29 cellular contexts compared by ENCODE assay signal in the genomic region with DNA sequence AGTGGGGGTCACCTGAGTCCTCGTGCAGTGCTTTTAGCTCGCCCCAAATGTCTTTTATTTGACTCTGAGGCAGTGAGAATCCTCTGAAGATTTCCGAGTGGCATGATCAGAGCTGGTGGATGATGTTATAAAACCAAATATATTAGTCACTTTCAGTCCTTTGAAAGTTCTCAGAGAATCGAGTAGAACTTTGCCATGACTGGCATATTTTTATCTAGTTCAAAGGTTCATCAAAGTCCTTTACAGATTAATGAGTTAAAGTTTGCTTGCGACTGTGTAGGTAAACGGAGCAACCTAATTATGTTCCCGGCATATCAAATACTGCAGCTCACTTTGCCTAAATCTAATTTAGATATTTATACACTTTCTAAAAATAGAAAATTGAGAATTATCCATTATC.
"Had no signal": no experiment of that assay in that cellular context is flagged by ENCODE, and none has a peak within 500 bp of the region (broad histone marks: within the 10 kb centered on the region; RNA-seq: fewer than 3 reads in every experiment).

No MANE protein-coding gene starts in this region.

- DNase-seq: colonic mucosa; cortex of kidney; effector CD8-positive, alpha-beta T cell; effector memory CD8-positive, alpha-beta T cell; endodermal cell; erythroblast; foreskin keratinocyte; glutamatergic neuron; head of caudate nucleus; heart right ventricle; hippocampal formation; immature natural killer cell; islet precursor cell; kidney; kidney glomerular epithelial cell; left colon; left ventricle myocardium superior; lower lobe of right lung; mesenchymal stem cell; mucosa of descending colon; naive B cell had no signal

- H3K36me3 ChIP-seq: colonic mucosa, gastroesophageal sphincter, heart right ventricle, lower lobe of right lung had no signal

- H3K9me3 Mint-ChIP-seq: endodermal cell, mesothelial cell of epicardium had no signal

- H3K27ac Mint-ChIP-seq: dendritic cell treated with granulocyte-macrophage colony-stimulating factor and Interleukin-4, amounts not matched to agents 40 ng/mL and 50 ng/mL, for 4 days; effector memory CD8-positive, alpha-beta T cell; endodermal cell; immature natural killer cell; mesothelial cell of epicardium had no signal

- H3K36me3 Mint-ChIP-seq: mesothelial cell of epicardium had no signal

- H3K4me1 ChIP-seq: colonic mucosa, foreskin keratinocyte, gastroesophageal sphincter, heart right ventricle, lower lobe of right lung had no signal

- H3K27me3 Mint-ChIP-seq: dendritic cell treated with granulocyte-macrophage colony-stimulating factor and Interleukin-4, amounts not matched to agents 40 ng/mL and 50 ng/mL, for 4 days; naive B cell had no signal

- H3K9me3 ChIP-seq: colonic mucosa, gastroesophageal sphincter, heart right ventricle, lower lobe of right lung, mucosa of descending colon had no signal

- H3K4me3 Mint-ChIP-seq: dendritic cell treated with granulocyte-macrophage colony-stimulating factor and Interleukin-4, amounts not matched to agents 40 ng/mL and 50 ng/mL, for 4 days; effector memory CD8-positive, alpha-beta T cell; endodermal cell; immature natural killer cell; mesothelial cell of epicardium; naive B cell had no signal

- FAIRE-seq: endometrium, frontal cortex, kidney had no signal

- ATAC-seq: effector memory CD8-positive, alpha-beta T cell; esophagus mucosa; foreskin keratinocyte; gastroesophageal sphincter; heart right ventricle; left colon; left lobe of liver; left ventricle myocardium superior; lower lobe of right lung; mucosa of descending colon had no signal

- H3K4me1 Mint-ChIP-seq: immature natural killer cell, mesothelial cell of epicardium had no signal

- H3K27ac ChIP-seq: colonic mucosa, epithelial cell of prostate, foreskin keratinocyte, gastroesophageal sphincter, heart right ventricle, lower lobe of right lung had no signal

- H3K27me3 ChIP-seq: colonic mucosa, foreskin keratinocyte, gastroesophageal sphincter, heart right ventricle had no signal

- H3K4me3 ChIP-seq: colonic mucosa, gastroesophageal sphincter, heart right ventricle, lower lobe of right lung, mucosa of descending colon had no signal
